22 cellular contexts compared by ENCODE assay signal in genomic region chr11:45592581-45592980, GRCh38.
"Had no signal": no experiment of that assay in that cellular context is flagged by ENCODE, and none has a peak within 500 bp of the region (broad histone marks: within the 10 kb centered on the region; RNA-seq: fewer than 3 reads in every experiment).

No MANE protein-coding gene starts in this region.

- H3K27ac ChIP-seq: dorsolateral prefrontal cortex, epithelial cell of prostate, foreskin keratinocyte, gastroesophageal sphincter, heart right ventricle, left lung, neutrophil, pancreas, stomach, thyroid gland, vagina had no signal

- DNase-seq: dorsolateral prefrontal cortex; effector CD4-positive, alpha-beta T cell; foreskin keratinocyte; heart right ventricle; hippocampal formation; left cardiac atrium; left lung; mesenchymal stem cell; midbrain; naive thymus-derived CD8-positive, alpha-beta T cell; nephron progenitor cell; pancreas; stimulated activated CD4-positive, alpha-beta T cell treated with anti-CD3 and anti-CD28 coated beads, Interleukin-2, amount 100 ng/mL, for 24 hours; stimulated activated CD4-positive, alpha-beta T cell treated with anti-CD3 and anti-CD28 coated beads, Interleukin-4, amount 100 ng/mL, for 24 hours; stimulated activated naive CD4-positive, alpha-beta T cell treated with Interleukin-2 at 50 U/mL for 16 hours; stomach; trophoblast cell had no signal

- H3K4me1 ChIP-seq: foreskin keratinocyte, gastroesophageal sphincter, left lung, pancreas, stomach, vagina had no signal

- H3K4me3 ChIP-seq: dorsolateral prefrontal cortex, gastroesophageal sphincter, heart right ventricle, left lung, pancreas, stomach, thyroid gland, vagina had no signal

- H3K36me3 ChIP-seq: gastroesophageal sphincter, heart right ventricle, left lung, neutrophil, pancreas, stomach, thyroid gland, vagina had no signal

- H3K9me3 ChIP-seq: gastroesophageal sphincter, heart right ventricle, left lung, neutrophil, pancreas, stomach, thyroid gland, vagina had no signal

- H3K27me3 ChIP-seq: dorsolateral prefrontal cortex, pancreas, thyroid gland, vagina had no signal
